23 cellular contexts compared by ENCODE assay signal in the genomic region with DNA sequence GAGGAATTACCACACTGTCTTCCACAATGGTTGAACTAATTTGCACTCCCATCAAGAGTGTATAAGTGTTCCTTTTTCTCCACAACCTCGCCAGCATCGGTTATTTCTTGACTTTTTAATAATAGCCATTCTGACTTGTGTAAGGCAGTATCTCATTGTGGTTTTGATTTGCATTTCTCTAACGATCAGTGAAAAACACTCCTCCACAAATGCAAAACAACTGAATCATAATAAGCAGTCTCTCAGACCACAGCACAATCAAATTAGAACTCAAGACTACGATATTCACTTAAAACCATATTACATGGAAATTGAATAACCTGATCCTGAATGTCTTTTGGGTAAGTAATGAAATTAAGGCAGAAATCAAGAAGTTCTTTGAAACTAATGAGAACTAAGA.
"Had no signal": no experiment of that assay in that cellular context is flagged by ENCODE, and none has a peak within 500 bp of the region (broad histone marks: within the 10 kb centered on the region; RNA-seq: fewer than 3 reads in every experiment).

No MANE protein-coding gene starts in this region.

- ATAC-seq: natural killer cell; psoas muscle; right cardiac atrium; right lobe of liver; stimulated activated memory B cell treated with anti-CD40 and anti-IgM and Interleukin-4, amounts not matched to agents 10 μg/mL and 1 μg/mL and 100 μg/mL, for 72 hours; stimulated activated naive CD8-positive, alpha-beta T cell treated with anti-CD3 and anti-CD28 coated beads, Interleukin-15, amount 100 ng/mL, for 72 hours; stimulated activated naive CD8-positive, alpha-beta T cell treated with anti-CD3 and anti-CD28 coated beads, Interleukin-15, Interleukin-2, amounts not matched to agents 100 U/mL and 50 U/mL, for 24 hours; upper lobe of right lung had no signal

- DNase-seq: natural killer cell; occipital lobe; ovary; posterior cingulate gyrus; psoas muscle; right cardiac atrium; right lobe of liver; spleen; stimulated activated CD4-positive, alpha-beta T cell treated with anti-CD3 and anti-CD28 coated beads, Interleukin-12 subunit alpha, Interleukin-12 subunit beta, amount 100 ng/mL, for 4 hours; stimulated activated CD4-positive, alpha-beta T cell treated with anti-CD3 and anti-CD28 coated beads, Interleukin-1b, Interleukin-23, amount 100 ng/mL, for 48 hours; stimulated activated CD4-positive, alpha-beta T cell treated with anti-CD3 and anti-CD28 coated beads, Interleukin-4, amount 100 ng/mL, for 1 hour; stimulated activated CD4-positive, alpha-beta T cell treated with anti-CD3 and anti-CD28 coated beads, Interleukin-4, amount 100 ng/mL, for 4 hours; stimulated activated CD8-positive, alpha-beta memory T cell treated with anti-CD3 and anti-CD28 coated beads, Interleukin-4, amount 100 ng/mL, for 48 hours; stimulated activated naive CD4-positive, alpha-beta T cell; stimulated activated naive CD8-positive, alpha-beta T cell treated with anti-CD3 and anti-CD28 coated beads, Interleukin-15, amount 100 ng/mL, for 72 hours; stimulated activated naive CD8-positive, alpha-beta T cell treated with anti-CD3 and anti-CD28 coated beads, Interleukin-15, Interleukin-2, amounts not matched to agents 100 U/mL and 50 U/mL, for 24 hours; substantia nigra; testis; tibial artery; transverse colon; upper lobe of right lung; uterus had no signal
